17 cellular contexts compared by ENCODE assay signal in genomic region chr11:115092516-115092915, GRCh38.
DNase-seq lines count a peak whose midpoint lies in the region; FAIRE-seq and TF ChIP-seq lines count a peak whose summit lies in the region.
"Had no signal": no experiment of that assay in that cellular context is flagged by ENCODE, and none has a peak within 500 bp of the region (broad histone marks: within the 10 kb centered on the region; RNA-seq: fewer than 3 reads in every experiment).

No MANE protein-coding gene starts in this region.

- no peak for TF ChIP-seq CTCF in bronchial epithelial cell (IDR thresholded peaks at IDR 0.05; ENCODE audit: insufficient read depth, low read length, severe bottlenecking)

- FAIRE-seq in GM12892 (lab: Jason Lieb, UNC) (peak; percentile 27), bronchial epithelial cell (lab: Jason Lieb, UNC) (no peak)
- FAIRE-seq: G401.6, GM19239, H1 had no signal

- no peak for TF ChIP-seq POLR2A in GM12892 (IDR thresholded peaks at IDR 0.05; ENCODE audit: low read depth, low read length)

- no peak overlapping the region for H3K27ac ChIP-seq in effector memory CD4-positive, alpha-beta T cell (ENCODE audit: insufficient read depth, low read length, poor library complexity, severe bottlenecking)
- H3K27ac ChIP-seq: GM23248 had no signal

- no peak overlapping the region for H3K4me3 ChIP-seq in bronchial epithelial cell (ENCODE audit: low read depth, low read length)
- no peak overlapping the region for H3K4me3 ChIP-seq in effector memory CD4-positive, alpha-beta T cell (ENCODE audit: insufficient read depth, low read depth, low read length, poor library complexity, severe bottlenecking)
- H3K4me3 ChIP-seq: GM23248 had no signal

- no peaks in the 10 kb centered on the region for H3K9me3 ChIP-seq in effector memory CD4-positive, alpha-beta T cell (ENCODE audit: control insufficient read depth, low read length)
- H3K9me3 ChIP-seq: Caco-2 had no signal

- no peaks in the 10 kb centered on the region for H3K4me1 ChIP-seq in effector memory CD4-positive, alpha-beta T cell (ENCODE audit: control insufficient read depth, insufficient read depth, low read length, poor library complexity, severe bottlenecking)
- H3K4me1 ChIP-seq: Caco-2 had no signal

- DNase-seq in GM12892 (ENCODE audit: insufficient read length) (no peak), bronchial epithelial cell (ENCODE audit: low read depth) (peak; percentile 12), foreskin melanocyte (peak; percentile 50), NCI-H2227 (lab: John Stamatoyannopoulos, UW; ENCODE audit: unreplicated experiment) (no peak), NCI-H82 (lab: John Stamatoyannopoulos, UW) (no peak)
- DNase-seq in effector memory CD4-positive, alpha-beta T cell = no peak
- DNase-seq: C1 segment of cervical spinal cord; Caco-2; CD4-positive, alpha-beta memory T cell; DMS153; DND-41; GM23248; H7; HCEC 1CT had no signal

- H3K36me3 ChIP-seq in bronchial epithelial cell (ENCODE audit: control insufficient read depth, insufficient read depth, low read length) = no peaks in the 10 kb centered on the region
- H3K36me3 ChIP-seq in effector memory CD4-positive, alpha-beta T cell (ENCODE audit: control insufficient read depth, insufficient read depth, low read length) = no peaks in the 10 kb centered on the region

- no peaks in the 10 kb centered on the region for H3K27me3 ChIP-seq in bronchial epithelial cell (ENCODE audit: control insufficient read depth, insufficient read depth, low read length)
- no peaks in the 10 kb centered on the region for H3K27me3 ChIP-seq in effector memory CD4-positive, alpha-beta T cell (replicated peaks; ENCODE audit: control insufficient read depth, insufficient read depth, low read length, poor library complexity, severe bottlenecking)

Comparison
In these comparisons a context has a peak if more than half of its experiments do, and no peak if none do; other contexts are left out.
1. DNase-seq: peak in bronchial epithelial cell (single experiment) and foreskin melanocyte (single experiment); none in GM12892 (single experiment), effector memory CD4-positive, alpha-beta T cell (0 of 3), NCI-H2227 (single experiment) and NCI-H82 (single experiment).